Comparison of ENCODE assay signal across 8 cellular contexts in genomic region chr20:33810885-33811762, GRCh38. TPM values are rescaled to one million over a fixed set of nuclear protein-coding genes. Genes with fewer than 3 reads are reported as not detected.
DNase-seq lines count a peak whose midpoint lies in the region; ATAC-seq, FAIRE-seq and TF ChIP-seq lines count a peak whose summit lies in the region.

A gene with protein sequence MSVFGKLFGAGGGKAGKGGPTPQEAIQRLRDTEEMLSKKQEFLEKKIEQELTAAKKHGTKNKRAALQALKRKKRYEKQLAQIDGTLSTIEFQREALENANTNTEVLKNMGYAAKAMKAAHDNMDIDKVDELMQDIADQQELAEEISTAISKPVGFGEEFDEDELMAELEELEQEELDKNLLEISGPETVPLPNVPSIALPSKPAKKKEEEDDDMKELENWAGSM (plus strand): TSS chr20:33811348. CDS start chr20:33811469, 121 bp downstream.

- no peaks in the 10 kb centered on the region for H4K20me1 ChIP-seq in mammary epithelial cell (ENCODE audit: insufficient read depth, low read length)

- peaks cover 4% of the 10 kb centered on the region for H3K4me1 ChIP-seq in ACC112 (ENCODE audit: control insufficient read depth, insufficient read depth, low read length, unreplicated experiment)
- H3K4me1 ChIP-seq in mammary epithelial cell (ENCODE audit: insufficient read depth, low read length), result peaks cover 8% of the 10 kb centered on the region
- peaks cover 8% of the 10 kb centered on the region; the same call in 1 of the 2 replicates for H3K4me1 ChIP-seq in iPS-20b (ENCODE audit: insufficient read depth, low read length)
- peaks cover 8 to 13% of the 10 kb centered on the region in 2 donors for H3K4me1 ChIP-seq in small intestine (ENCODE audit: control insufficient read depth in 2 of 2, insufficient read depth in 1 of 2, low read depth in 1 of 2, low read length in 1 of 2)

- CTCF ChIA-PET in mammary epithelial cell (lab: Charles Lee; ENCODE audit: low non-redundant PET), result no interaction called here

- TF ChIP-seq CTCF in WERI-Rb-1 (IDR thresholded peaks at IDR 0.05; ENCODE audit: low read depth, low read length) (no peak), mammary epithelial cell (conservative IDR thresholded peaks at IDR 0.05 in 1 of 2, IDR thresholded peaks at IDR 0.05 in 1 of 2; ENCODE audit: extremely low read depth in 1 of 2, insufficient read depth in 1 of 2, low read depth in 1 of 2, low read length in 2 of 2) (no peak)

- 3% methylated on average over 18 of the region's 70 CpGs for WGBS in mammary epithelial cell (ENCODE audit: low coverage, missing lambda C conversion rate)
- WGBS in small intestine, 3 donors, result 0 to 1% (median 0%) methylated on average over 64 to 70 of the region's 70 CpGs

- H3K79me2 ChIP-seq in ACC112 (ENCODE audit: control insufficient read depth, insufficient read depth, low read length, unreplicated experiment) (peaks cover 49% of the 10 kb centered on the region), mammary epithelial cell (ENCODE audit: insufficient read depth, low read length) (peaks cover 49% of the 10 kb centered on the region)

- H3K27ac ChIP-seq in ACC112 (ENCODE audit: low read depth, low read length), result peak within 1 kb of the TSS; percentile 96
- peak within 1 kb of the TSS; percentile 82 for H3K27ac ChIP-seq in WERI-Rb-1
- H3K27ac ChIP-seq in mammary epithelial cell (ENCODE audit: insufficient read depth, low read depth, low read length), result peak within 1 kb of the TSS; percentile 97
- H3K27ac ChIP-seq in iPS-20b (ENCODE audit: low read length), result no peak within 1 kb of the TSS
- H3K27ac ChIP-seq in small intestine (ENCODE audit: low read depth in 1 of 2, low read length in 1 of 2), result peak within 1 kb of the TSS; percentile 90 to 100

- dilution Hi-C loops in mammary epithelial cell (cut with HindIII; ENCODE audit: low sequenced_read_pairs), result no loop called here

- H3K4me2 ChIP-seq in mammary epithelial cell (ENCODE audit: insufficient read depth, low read depth, low read length), result peak within 1 kb of the TSS; percentile 93

- BruUV-seq in mammary epithelial cell (replicated peaks; lab: Mats Ljungman, UMichigan), result no TSS peak

- intact Hi-C loops in mammary epithelial cell (cut with micrococcal nuclease), result loop anchor here (2.0 kb wide), 1 partner anchor 22 kb away; no protein-coding TSS in a partner anchor

- in situ Hi-C loops in mammary epithelial cell (cut with MboI; ENCODE audit: low sequenced_read_pairs in 2 of 2), result no loop called here

- no peaks in the 10 kb centered on the region for H3K27me3 ChIP-seq in ACC112 (ENCODE audit: insufficient read depth, low read length)
- no peaks in the 10 kb centered on the region for H3K27me3 ChIP-seq in WERI-Rb-1 (ENCODE audit: insufficient read depth, low read depth, severe bottlenecking)
- H3K27me3 ChIP-seq in mammary epithelial cell (ENCODE audit: insufficient read depth, low read length), result no peaks in the 10 kb centered on the region
- no peaks in the 10 kb centered on the region for H3K27me3 ChIP-seq in iPS-20b (ENCODE audit: insufficient read depth, low read length)
- no peaks in the 10 kb centered on the region for H3K27me3 ChIP-seq in small intestine (ENCODE audit: control insufficient read depth in 2 of 2, insufficient read depth in 2 of 2, low read length in 2 of 2)

- no peak for FAIRE-seq in small intestine (lab: Jason Lieb, UNC)

- H3K36me3 ChIP-seq in ACC112 (ENCODE audit: insufficient read depth, low read length) (no peaks in the 10 kb centered on the region; the same call in 1 of the 2 replicates), WERI-Rb-1 (peaks cover 10% of the 10 kb centered on the region), mammary epithelial cell (ENCODE audit: insufficient read depth, low read length) (peaks cover 4% of the 10 kb centered on the region), iPS-20b (ENCODE audit: insufficient read depth, low read depth, low read length) (peaks cover 5% of the 10 kb centered on the region; the same call in 1 of the 2 replicates), small intestine (ENCODE audit: control insufficient read depth in 2 of 2, insufficient read depth in 2 of 2, low read length in 2 of 2) (peaks cover 0 to 2% of the 10 kb centered on the region in 2 donors)

- H3K4me3 ChIP-seq in ACC112 (ENCODE audit: low read depth, low read length) (peak within 1 kb of the TSS; percentile 90), WERI-Rb-1 (ENCODE audit: low read depth, low read length) (peak within 1 kb of the TSS; percentile 79), mammary epithelial cell (replicated peaks in 1 of 3; ENCODE audit: insufficient read depth in 1 of 3, low read depth in 2 of 3, low read length in 3 of 3) (peak within 1 kb of the TSS; percentile 72 to 86 (median 81)), iPS-20b (ENCODE audit: low read length) (peak within 1 kb of the TSS; percentile 72), small intestine (ENCODE audit: low read depth in 1 of 2, low read length in 2 of 2) (peak within 1 kb of the TSS; percentile 66 to 87)

- H3K9ac ChIP-seq in mammary epithelial cell (ENCODE audit: insufficient read depth, low read length), result peak within 1 kb of the TSS; percentile 100
- peak within 1 kb of the TSS; percentile 81 for H3K9ac ChIP-seq in iPS-20b (ENCODE audit: low read depth, low read length)

- no peaks in the 10 kb centered on the region for H3K9me3 ChIP-seq in WERI-Rb-1 (ENCODE audit: severe bottlenecking)
- H3K9me3 ChIP-seq in mammary epithelial cell (replicated peaks; ENCODE audit: insufficient read depth, low read length), result no peaks in the 10 kb centered on the region
- H3K9me3 ChIP-seq in iPS-20b (ENCODE audit: insufficient read depth, low read depth, low read length), result no peaks in the 10 kb centered on the region
- no peaks in the 10 kb centered on the region for H3K9me3 ChIP-seq in small intestine (ENCODE audit: control insufficient read depth, low read depth)

- DNase-seq in NCI-H2196 treated with DMSO at 0.1 percent for 48 hours (lab: John Stamatoyannopoulos, UW; ENCODE audit: unreplicated experiment), result peak; percentile 97
- peak; percentile 99 for DNase-seq in WERI-Rb-1
- DNase-seq in mammary epithelial cell, result peak; percentile 98
- DNase-seq in small intestine, result peak; percentile 99

- peak within 1 kb of the TSS; percentile 66 for H2AFZ ChIP-seq in ACC112 (ENCODE audit: low read length, unreplicated experiment)
- peak within 1 kb of the TSS; percentile 61 for H2AFZ ChIP-seq in mammary epithelial cell (ENCODE audit: low read depth, low read length)

- ATAC-seq in GM18870 (IDR thresholded peaks at IDR 0.05; ENCODE audit: unreplicated experiment) (peak; percentile 84), HG03135 (IDR thresholded peaks at IDR 0.05; ENCODE audit: unreplicated experiment) (peak; percentile 93)

RNA-seq across cellular contexts. Expression of the gene that starts here (rescaled TPM):
- 10 to 100 TPM; 24.2 to 72.4 TPM for total RNA-seq in mammary epithelial cell
- polyA plus RNA-seq in mammary epithelial cell, result 37.7 TPM
- 31.3 TPM for polyA minus RNA-seq in mammary epithelial cell
- polyA plus RNA-seq in small intestine, result 100 to 1,000 TPM; 147 to 218 (median 199) TPM
